ENCODE assay signal across 8 cellular contexts in genomic region chr10:102650655-102651454, GRCh38. TPM values are rescaled to one million over a fixed set of nuclear protein-coding genes. Genes with fewer than 3 reads are reported as not detected.
DNase-seq lines count a peak whose midpoint lies in the region; ATAC-seq and TF ChIP-seq lines count a peak whose summit lies in the region.

No MANE protein-coding gene starts in this region.

- TF ChIP-seq POLR2A in heart left ventricle (IDR thresholded peaks at IDR 0.05) (no peak), uterus (IDR thresholded peaks at IDR 0.05) (no peak)

- H3K27ac ChIP-seq in heart left ventricle (peak overlapping the region in 11 of 12 donors; percentile 22 to 100 (median 71)), muscle layer of colon (ENCODE audit: low read depth, low read length) (peak overlapping the region; percentile 27), uterus (peak overlapping the region; percentile 60 to 97)

- intact Hi-C loops in heart left ventricle (cut with DNase I) (no loop called here), Right ventricle myocardium inferior (cut with DNase I) (no loop called here), uterus (cut with DNase I; ENCODE audit: low total_unique reads) (no loop called here)

- H3K27me3 ChIP-seq in heart left ventricle = no peaks in the 10 kb centered on the region
- no peaks in the 10 kb centered on the region for H3K27me3 ChIP-seq in adipocyte (replicated peaks; ENCODE audit: control insufficient read depth, insufficient read depth, low read length)
- H3K27me3 ChIP-seq in muscle layer of colon (ENCODE audit: control insufficient read depth in 1 of 2, insufficient read depth in 2 of 2, low read length in 2 of 2) = no peaks in the 10 kb centered on the region
- no peaks in the 10 kb centered on the region for H3K27me3 ChIP-seq in uterus

- H3K9me3 ChIP-seq in heart left ventricle = no peaks in the 10 kb centered on the region
- H3K9me3 ChIP-seq in adipocyte (ENCODE audit: control insufficient read depth, low read length) = no peaks in the 10 kb centered on the region
- H3K9me3 ChIP-seq in muscle layer of colon (ENCODE audit: low read length) = no peaks in the 10 kb centered on the region
- H3K9me3 ChIP-seq in uterus = no peaks in the 10 kb centered on the region

- H3K36me3 ChIP-seq in heart left ventricle = peaks cover 2 to 50% (median 44%) of the 10 kb centered on the region in 9 donors
- H3K36me3 ChIP-seq in adipocyte (ENCODE audit: control insufficient read depth, insufficient read depth, low read length, severe bottlenecking) = peaks cover 42% of the 10 kb centered on the region
- peaks cover 57% of the 10 kb centered on the region for H3K36me3 ChIP-seq in muscle layer of colon (ENCODE audit: insufficient read depth, low read length)
- H3K36me3 ChIP-seq in uterus = no peaks in the 10 kb centered on the region

- H3K4me3 ChIP-seq in heart left ventricle (peak overlapping the region in 3 of 12 donors; percentile 1 to 89 (median 14)), adipocyte (ENCODE audit: low read length) (peak overlapping the region; percentile 100), muscle layer of colon (ENCODE audit: low read depth in 1 of 2, low read length in 2 of 2) (no peak overlapping the region), uterus (no peak overlapping the region)

- H3K4me1 ChIP-seq in heart left ventricle = peaks cover 38 to 92% (median 72%) of the 10 kb centered on the region in 12 donors
- H3K4me1 ChIP-seq in adipocyte (ENCODE audit: control insufficient read depth, insufficient read depth, low read length) = peaks cover 52% of the 10 kb centered on the region
- H3K4me1 ChIP-seq in muscle layer of colon (ENCODE audit: insufficient read depth, low read length) = peaks cover 63% of the 10 kb centered on the region
- H3K4me1 ChIP-seq in uterus = peaks cover 0 to 41% of the 10 kb centered on the region in 2 donors

- DNase-seq in heart left ventricle = peak in 1 of 5 donors; percentile 58
- DNase-seq in Right ventricle myocardium inferior (ENCODE audit: missing footprints) = no peak
- no peak for DNase-seq in adipocyte (ENCODE audit: low read depth)
- DNase-seq in uterus = no peak
- no peak for DNase-seq in NCI-H1694 (lab: John Stamatoyannopoulos, UW)

- WGBS in heart left ventricle, 4 donors = 40 to 59% (median 51%) methylated on average over 9 to 11 of the region's 11 CpGs

- H3K9ac ChIP-seq in adipocyte (ENCODE audit: low read length) (peak overlapping the region; percentile 54), muscle layer of colon (ENCODE audit: low read length) (no peak overlapping the region)

- ATAC-seq in heart left ventricle (no peak), Right ventricle myocardium inferior (no peak), HG03139 (IDR thresholded peaks at IDR 0.05; ENCODE audit: unreplicated experiment) (no peak), HG02840 (IDR thresholded peaks at IDR 0.05; ENCODE audit: low FRiP score, unreplicated experiment) (no peak)

- TF ChIP-seq CTCF in heart left ventricle (IDR thresholded peaks at IDR 0.05) (no peak), uterus (IDR thresholded peaks at IDR 0.05) (no peak)

RNA-seq across cellular contexts. Expression of gene TRIM8, which starts 6.6 kb away (rescaled TPM):
- 100 to 1,000 TPM in 6 of 9 donors, 10 to 100 TPM in 3; 91.5 to 225 (median 107) TPM for total RNA-seq in heart left ventricle
- 10 to 100 TPM; 38.9 to 94.6 TPM for polyA plus RNA-seq in heart left ventricle
- 109 TPM for total RNA-seq in Right ventricle myocardium inferior
- 100 to 1,000 TPM in 2 of 4 donors, 10 to 100 TPM in 2; 71.2 to 119 (median 102) TPM for total RNA-seq in uterus

Comparison
In these comparisons a context has a peak if more than half of its experiments do, and no peak if none do; other contexts are left out.
1. H3K27ac ChIP-seq: peak in every context shown above with its lines; median percentile 78 in uterus; 71 in heart left ventricle; 27 in muscle layer of colon.